In genomic region chr5:117568622-117569021, GRCh38 we compare ENCODE assay signal across 21 cellular contexts.
DNase-seq lines count a peak whose midpoint lies in the region; ATAC-seq, FAIRE-seq and TF ChIP-seq lines count a peak whose summit lies in the region.
"Had no signal": no experiment of that assay in that cellular context is flagged by ENCODE, and none has a peak within 500 bp of the region (broad histone marks: within the 10 kb centered on the region; RNA-seq: fewer than 3 reads in every experiment).

No MANE protein-coding gene starts in this region.

- TF ChIP-seq CTCF in KMS-11 (conservative IDR thresholded peaks at IDR 0.05; ENCODE audit: low read depth, low read length) (no peak), foreskin keratinocyte (conservative IDR thresholded peaks at IDR 0.05) (no peak)

- no peak overlapping the region for H3K9ac ChIP-seq in KMS-11
- no peak overlapping the region for H3K9ac ChIP-seq in adipocyte (ENCODE audit: low read length)
- H3K9ac ChIP-seq: BLaER1 had no signal

- no peaks in the 10 kb centered on the region for H3K79me2 ChIP-seq in KMS-11 (ENCODE audit: insufficient read depth, low read depth)

- no peaks in the 10 kb centered on the region for H3K27me3 ChIP-seq in KMS-11 (ENCODE audit: insufficient read depth, low read depth)
- H3K27me3 ChIP-seq in adipocyte (replicated peaks; ENCODE audit: control insufficient read depth, insufficient read depth, low read length) = no peaks in the 10 kb centered on the region
- H3K27me3 ChIP-seq in foreskin keratinocyte = no peaks in the 10 kb centered on the region
- H3K27me3 ChIP-seq: BLaER1 had no signal

- no peaks in the 10 kb centered on the region for H3K36me3 ChIP-seq in KMS-11 (ENCODE audit: insufficient read depth)
- no peaks in the 10 kb centered on the region for H3K36me3 ChIP-seq in adipocyte (ENCODE audit: control insufficient read depth, insufficient read depth, low read length, severe bottlenecking)
- H3K36me3 ChIP-seq: BLaER1 had no signal

- peak overlapping the region; percentile 17; the same call in 1 of the 2 replicates for H3K4me2 ChIP-seq in KMS-11
- H3K4me2 ChIP-seq: BLaER1 had no signal

- no peaks in the 10 kb centered on the region for H3K9me3 ChIP-seq in adipocyte (ENCODE audit: control insufficient read depth, low read length)
- H3K9me3 ChIP-seq: BLaER1 had no signal

- no peaks in the 10 kb centered on the region for H4K20me1 ChIP-seq in KMS-11 (ENCODE audit: insufficient read depth)
- H4K20me1 ChIP-seq: BLaER1 had no signal

- H3K4me1 ChIP-seq in KMS-11 (ENCODE audit: low read depth, poor library complexity, severe bottlenecking) (peaks cover 20% of the 10 kb centered on the region), adipocyte (ENCODE audit: control insufficient read depth, insufficient read depth, low read length) (no peaks in the 10 kb centered on the region), foreskin keratinocyte (peaks cover 7% of the 10 kb centered on the region)
- H3K4me1 ChIP-seq: BLaER1 had no signal

- FAIRE-seq in RCC 7860 (lab: Jason Lieb, UNC) = no peak

- peak; percentile 98 for ATAC-seq in foreskin keratinocyte
- no peak for ATAC-seq in HG02981 (IDR thresholded peaks at IDR 0.05; ENCODE audit: unreplicated experiment)
- no peak for ATAC-seq in HG03469 (IDR thresholded peaks at IDR 0.05; ENCODE audit: unreplicated experiment)
- ATAC-seq: HCT116 had no signal

- DNase-seq in adipocyte (ENCODE audit: low read depth) = peak; percentile 16
- peak; percentile 71 to 85 for DNase-seq in foreskin keratinocyte
- DNase-seq in RCC 7860 (ENCODE audit: low spot score) = no peak
- no peak for DNase-seq in activated T-cell treated with anti-CD3 and anti-CD28 coated beads for 4 hours
- DNase-seq: ACHN; CD4-positive, alpha-beta T cell; COR-L47; DMS79; IMR-90; NCI-H1417; NCI-H1694 treated with DMSO at 0.1 percent for 48 hours; NCI-H2081 treated with DMSO at 0.1 percent for 48 hours; NCI-H2171 treated with DMSO at 0.1 percent for 48 hours; NCI-H446; NCI-H526; Right ventricle myocardium superior had no signal

- no peak overlapping the region for H3K27ac ChIP-seq in KMS-11
- H3K27ac ChIP-seq in foreskin keratinocyte = no peak overlapping the region
- H3K27ac ChIP-seq: BLaER1 had no signal

- H2AFZ ChIP-seq in KMS-11 (ENCODE audit: low read depth) = no peak overlapping the region

- H3K4me3 ChIP-seq in KMS-11 (IDR thresholded peaks at IDR 0.05; ENCODE audit: insufficient read depth, low read depth, low read length) (no peak overlapping the region), adipocyte (ENCODE audit: low read length) (no peak overlapping the region)
- H3K4me3 ChIP-seq: BLaER1 had no signal

Comparison
In these comparisons a context has a peak if more than half of its experiments do, and no peak if none do; other contexts are left out.
1. DNase-seq: peak in adipocyte (single experiment) and foreskin keratinocyte (2 of 2); none in RCC 7860 (single experiment) and activated T-cell treated with anti-CD3 and anti-CD28 coated beads for 4 hours (single experiment).